21 cellular contexts compared by ENCODE assay signal in genomic region chr20:44159125-44159524, GRCh38.
"Had no signal": no experiment of that assay in that cellular context is flagged by ENCODE, and none has a peak within 500 bp of the region (broad histone marks: within the 10 kb centered on the region; RNA-seq: fewer than 3 reads in every experiment).

No MANE protein-coding gene starts in this region.

- ATAC-seq: activated CD4-positive, CD25-positive, alpha-beta regulatory T cell treated with anti-CD3 and anti-CD28 coated beads, Interleukin-2, amount 50 U/mL, for 24 hours; activated CD8-positive, alpha-beta T cell treated with anti-CD3 and anti-CD28 coated beads for 36 hours; PC-3; SK-N-SH treated with all-trans-retinoic acid at 6 μM for 48 hours had no signal

- H3K36me3 ChIP-seq: adrenal gland had no signal

- DNase-seq: activated CD4-positive, alpha-beta T cell treated with anti-CD3 and anti-CD28 coated beads for 4 hours; activated CD8-positive, alpha-beta memory T cell treated with anti-CD3 and anti-CD28 coated beads, Interleukin-2, amount 50 U/mL, for 4 hours; activated CD8-positive, alpha-beta T cell treated with anti-CD3 and anti-CD28 coated beads for 36 hours; activated naive CD4-positive, alpha-beta T cell treated with anti-CD3 and anti-CD28 coated beads, Interleukin-2, amount 50 U/mL, for 16 hours; activated naive CD8-positive, alpha-beta T cell treated with anti-CD3 and anti-CD28 coated beads, Interleukin-2, amount 10 ng/mL, durations not matched to agents 7 days and 5 days; adrenal gland; anterior cingulate cortex; Kasumi-1; KBM-7; NCI-H1105 treated with DMSO at 0.1 percent for 48 hours; NCI-H146; NCI-H187 treated with DMSO at 0.1 percent for 48 hours; NCI-H2081 treated with DMSO at 0.1 percent for 48 hours; NCI-H446; NCI-H524; PC-3; SHP77 had no signal

- H3K4me3 ChIP-seq: adrenal gland, SJSA1 had no signal

- H3K27me3 ChIP-seq: adrenal gland, SJSA1 had no signal

- H3K27ac ChIP-seq: adrenal gland, SJSA1 had no signal

- FAIRE-seq: RCC 7860 had no signal

- H3K4me1 ChIP-seq: adrenal gland had no signal

- H3K9me3 ChIP-seq: adrenal gland, SJSA1 had no signal
